32 cellular contexts compared by ENCODE assay signal in the genomic region with DNA sequence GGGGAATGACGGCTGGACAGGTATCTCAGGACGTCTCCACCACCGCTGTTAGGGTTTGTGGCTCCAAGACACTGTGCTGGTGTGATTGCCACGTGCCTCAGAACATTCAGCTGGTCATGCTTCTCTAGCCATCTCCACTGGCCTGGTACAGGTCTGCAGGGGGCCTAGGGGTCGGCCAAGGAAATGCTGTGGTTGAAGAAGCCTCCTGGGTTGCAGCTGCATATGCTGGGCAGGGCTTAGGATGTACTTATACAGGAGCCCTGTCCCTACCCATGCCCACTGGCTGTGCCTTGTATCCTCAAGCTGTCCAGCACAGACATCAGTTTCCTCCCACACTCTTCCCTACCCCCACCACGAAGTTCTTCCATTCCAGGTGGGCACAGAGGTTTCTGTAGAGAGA.
"Had no signal": no experiment of that assay in that cellular context is flagged by ENCODE, and none has a peak within 500 bp of the region (broad histone marks: within the 10 kb centered on the region; RNA-seq: fewer than 3 reads in every experiment).

No MANE protein-coding gene starts in this region.

- H3K36me3 ChIP-seq: adrenal gland, cardiac muscle cell, colonic mucosa, esophagus squamous epithelium, gastroesophageal sphincter, heart right ventricle had no signal

- H3K4me1 ChIP-seq: adrenal gland, body of pancreas, colonic mucosa, esophagus squamous epithelium, gastroesophageal sphincter, heart right ventricle had no signal

- H3K27me3 Mint-ChIP-seq: activated CD4-positive, alpha-beta T cell treated with anti-CD3 and anti-CD28 coated beads, Interleukin-2, amount 10 ng/mL, durations not matched to agents 24 days and 14 days had no signal

- H3K27ac ChIP-seq: adrenal gland, body of pancreas, cardiac muscle cell, colonic mucosa, epithelial cell of prostate, esophagus squamous epithelium, gastroesophageal sphincter, heart right ventricle had no signal

- H3K9me3 ChIP-seq: adrenal gland, colonic mucosa had no signal

- H3K4me3 ChIP-seq: adrenal gland, body of pancreas, cardiac muscle cell, colonic mucosa, esophagus squamous epithelium, gastroesophageal sphincter, heart right ventricle had no signal

- ATAC-seq: activated CD4-positive, alpha-beta T cell treated with anti-CD3 and anti-CD28 coated beads for 36 hours; activated CD8-positive, alpha-beta memory T cell treated with anti-CD3 and anti-CD28 coated beads, Interleukin-2, amount 10 ng/mL, durations not matched to agents 7 days and 5 days; activated CD8-positive, alpha-beta T cell treated with anti-CD3 and anti-CD28 coated beads, Interleukin-2, amount 10 ng/mL, durations not matched to agents 7 days and 5 days; activated naive CD8-positive, alpha-beta T cell treated with anti-CD3 and anti-CD28 coated beads, Interleukin-2, amount 50 U/mL, for 24 hours; body of pancreas; gastroesophageal sphincter; heart right ventricle had no signal

- H3K27ac Mint-ChIP-seq: activated CD4-positive, alpha-beta memory T cell treated with anti-CD3 and anti-CD28 coated beads for 36 hours; activated CD4-positive, alpha-beta T cell treated with anti-CD3 and anti-CD28 coated beads for 36 hours; activated CD4-positive, alpha-beta T cell treated with anti-CD3 and anti-CD28 coated beads, Interleukin-2, amount 10 ng/mL, durations not matched to agents 24 days and 14 days; activated CD8-positive, alpha-beta memory T cell treated with anti-CD3 and anti-CD28 coated beads, Interleukin-2, amount 10 ng/mL, durations not matched to agents 7 days and 5 days; activated CD8-positive, alpha-beta T cell treated with anti-CD3 and anti-CD28 coated beads, Interleukin-2, amount 10 ng/mL, durations not matched to agents 7 days and 5 days; activated naive CD4-positive, alpha-beta T cell treated with anti-CD3 and anti-CD28 coated beads for 36 hours; activated naive CD4-positive, alpha-beta T cell treated with anti-CD3 and anti-CD28 coated beads, Interleukin-2, amount 50 U/mL, for 24 hours; activated naive CD8-positive, alpha-beta T cell treated with anti-CD3 and anti-CD28 coated beads for 36 hours; activated naive CD8-positive, alpha-beta T cell treated with anti-CD3 and anti-CD28 coated beads, Interleukin-2, amount 50 U/mL, for 24 hours; activated T-helper 1 cell treated with anti-CD3 and anti-CD28 coated beads, Interleukin-12 subunit alpha, Interleukin-12 subunit beta, Interleukin-2, Interleukin-4 antibody, amounts not matched to agents 30 ng/mL and 10 ng/mL and 1 ng/mL, durations not matched to agents 14 hours and 24 hours and 36 hours; activated T-helper 2 cell treated with anti-CD3 and anti-CD28 coated beads, Interferon-gamma antibody, Interleukin-2, Interleukin-4, amounts not matched to agents 10 μg/mL and 5 μg/mL and 100 μg/mL, durations not matched to agents 14 hours and 24 hours and 36 hours had no signal

- H3K9me3 Mint-ChIP-seq: activated CD4-positive, alpha-beta T cell treated with anti-CD3 and anti-CD28 coated beads, Interleukin-2, amount 10 ng/mL, durations not matched to agents 24 days and 14 days; activated T-helper 2 cell treated with anti-CD3 and anti-CD28 coated beads, Interferon-gamma antibody, Interleukin-2, Interleukin-4, amounts not matched to agents 10 μg/mL and 5 μg/mL and 100 μg/mL, durations not matched to agents 14 hours and 24 hours and 36 hours had no signal

- H3K4me1 Mint-ChIP-seq: activated CD4-positive, alpha-beta T cell treated with anti-CD3 and anti-CD28 coated beads for 36 hours; activated CD4-positive, alpha-beta T cell treated with anti-CD3 and anti-CD28 coated beads, Interleukin-2, amount 10 ng/mL, durations not matched to agents 24 days and 14 days; activated CD8-positive, alpha-beta memory T cell treated with anti-CD3 and anti-CD28 coated beads, Interleukin-2, amount 10 ng/mL, durations not matched to agents 7 days and 5 days; activated naive CD4-positive, alpha-beta T cell treated with anti-CD3 and anti-CD28 coated beads, Interleukin-2, amount 50 U/mL, for 24 hours; activated naive CD8-positive, alpha-beta T cell treated with anti-CD3 and anti-CD28 coated beads for 36 hours; activated naive CD8-positive, alpha-beta T cell treated with anti-CD3 and anti-CD28 coated beads, Interleukin-2, amount 50 U/mL, for 24 hours had no signal

- H3K36me3 Mint-ChIP-seq: activated CD4-positive, alpha-beta memory T cell treated with anti-CD3 and anti-CD28 coated beads for 36 hours; activated CD8-positive, alpha-beta memory T cell treated with anti-CD3 and anti-CD28 coated beads, Interleukin-2, amount 10 ng/mL, durations not matched to agents 7 days and 5 days; activated naive CD4-positive, alpha-beta T cell treated with anti-CD3 and anti-CD28 coated beads, Interleukin-2, amount 50 U/mL, for 24 hours; activated naive CD8-positive, alpha-beta T cell treated with anti-CD3 and anti-CD28 coated beads for 36 hours had no signal

- DNase-seq: activated CD4-positive, alpha-beta memory T cell treated with anti-CD3 and anti-CD28 coated beads for 36 hours; activated CD4-positive, alpha-beta T cell treated with anti-CD3 and anti-CD28 coated beads for 36 hours; activated CD4-positive, alpha-beta T cell treated with anti-CD3 and anti-CD28 coated beads, Interleukin-2, amount 10 ng/mL, durations not matched to agents 24 days and 14 days; activated CD4-positive, CD25-positive, alpha-beta regulatory T cell; activated CD4-positive, CD25-positive, alpha-beta regulatory T cell treated with anti-CD3 and anti-CD28 coated beads, Interleukin-2, amount 50 U/mL, for 72 hours; activated CD8-positive, alpha-beta memory T cell treated with anti-CD3 and anti-CD28 coated beads, Interleukin-2, amount 10 ng/mL, durations not matched to agents 7 days and 5 days; activated CD8-positive, alpha-beta memory T cell treated with anti-CD3 and anti-CD28 coated beads, Interleukin-2, amount 50 U/mL, for 4 hours; activated CD8-positive, alpha-beta T cell treated with anti-CD3 and anti-CD28 coated beads, Interleukin-2, amount 10 ng/mL, durations not matched to agents 7 days and 5 days; activated effector memory CD4-positive, alpha-beta T cell treated with anti-CD3 and anti-CD28 coated beads, Interleukin-2, amount 50 U/mL, for 16 hours; activated naive CD4-positive, alpha-beta T cell treated with anti-CD3 and anti-CD28 coated beads for 36 hours; activated naive CD8-positive, alpha-beta T cell treated with anti-CD3 and anti-CD28 coated beads for 36 hours; activated naive CD8-positive, alpha-beta T cell treated with anti-CD3 and anti-CD28 coated beads, Interleukin-2, amount 50 U/mL, for 24 hours; activated T-cell treated with anti-CD3 and anti-CD28 coated beads, Interleukin-2, amount 50 U/mL, for 1 hour; activated T-cell treated with anti-CD3 and anti-CD28 coated beads, Interleukin-2, amount 50 U/mL, for 48 hours; adrenal gland; amygdala; aorta; body of pancreas; central memory CD4-positive, alpha-beta T cell; cerebellar nuclear complex; colonic mucosa; effector CD8-positive, alpha-beta T cell; esophagus squamous epithelium; foreskin melanocyte; heart right ventricle; T-helper 2 cell had no signal

- H3K4me3 Mint-ChIP-seq: activated CD4-positive, alpha-beta memory T cell treated with anti-CD3 and anti-CD28 coated beads for 36 hours; activated CD4-positive, alpha-beta T cell treated with anti-CD3 and anti-CD28 coated beads for 36 hours; activated CD4-positive, alpha-beta T cell treated with anti-CD3 and anti-CD28 coated beads, Interleukin-2, amount 10 ng/mL, durations not matched to agents 24 days and 14 days; activated CD8-positive, alpha-beta memory T cell treated with anti-CD3 and anti-CD28 coated beads, Interleukin-2, amount 10 ng/mL, durations not matched to agents 7 days and 5 days; activated CD8-positive, alpha-beta T cell treated with anti-CD3 and anti-CD28 coated beads, Interleukin-2, amount 10 ng/mL, durations not matched to agents 7 days and 5 days; activated naive CD4-positive, alpha-beta T cell treated with anti-CD3 and anti-CD28 coated beads for 36 hours; activated naive CD4-positive, alpha-beta T cell treated with anti-CD3 and anti-CD28 coated beads, Interleukin-2, amount 50 U/mL, for 24 hours; activated naive CD8-positive, alpha-beta T cell treated with anti-CD3 and anti-CD28 coated beads for 36 hours; activated naive CD8-positive, alpha-beta T cell treated with anti-CD3 and anti-CD28 coated beads, Interleukin-2, amount 50 U/mL, for 24 hours; activated T-helper 1 cell treated with anti-CD3 and anti-CD28 coated beads, Interleukin-12 subunit alpha, Interleukin-12 subunit beta, Interleukin-2, Interleukin-4 antibody, amounts not matched to agents 30 ng/mL and 10 ng/mL and 1 ng/mL, durations not matched to agents 14 hours and 24 hours and 36 hours had no signal

- H3K27me3 ChIP-seq: adrenal gland, body of pancreas, cardiac muscle cell, colonic mucosa had no signal
